In the genomic region with DNA sequence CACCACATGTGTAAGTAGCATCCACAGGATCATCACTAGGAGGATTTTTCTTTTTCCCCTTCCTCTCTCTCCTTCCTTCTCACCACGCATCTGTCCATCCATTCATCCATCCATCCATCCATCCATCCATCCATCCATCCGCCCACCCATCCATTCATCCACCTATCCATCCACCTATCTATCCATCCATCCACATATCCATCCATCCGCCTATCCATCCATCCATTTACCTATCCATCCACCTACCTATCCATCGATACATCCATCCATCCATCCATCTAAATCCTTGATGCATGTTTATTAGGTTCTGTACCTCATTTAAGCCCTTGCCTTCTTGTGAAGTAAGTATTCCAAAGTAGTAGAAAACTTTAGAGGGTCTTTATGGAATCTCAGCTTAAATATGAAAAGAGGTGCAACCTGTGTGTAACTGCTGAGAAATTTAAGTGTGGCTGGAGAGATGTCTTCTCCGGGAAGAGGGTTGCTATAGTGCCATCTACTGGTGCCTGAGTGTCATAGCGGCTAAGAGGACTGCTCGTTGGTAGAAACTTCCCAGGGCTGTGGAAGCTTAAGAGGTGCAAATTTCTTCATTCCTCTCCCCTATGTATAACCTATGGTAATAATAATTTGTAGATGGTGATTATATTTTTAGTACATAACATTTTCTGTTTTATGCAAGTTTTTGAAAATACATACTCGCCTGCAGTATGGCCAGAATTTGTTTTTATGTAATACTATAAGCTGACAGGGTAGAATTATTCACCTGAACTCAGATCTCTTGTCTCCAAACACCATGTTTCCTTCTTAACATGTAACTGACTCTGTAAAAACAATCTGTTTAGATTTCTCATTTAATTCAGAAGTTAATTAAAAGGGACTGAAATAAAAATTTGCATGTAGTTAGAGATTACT, we compare ENCODE assay signal across 8 cellular contexts. TPM values are rescaled to one million over a fixed set of nuclear protein-coding genes. Genes with fewer than 3 reads are reported as not detected.
DNase-seq lines count a peak whose midpoint lies in the region; ATAC-seq lines count a peak whose summit lies in the region.

No MANE protein-coding gene starts in this region.

- no peaks in the 10 kb centered on the region for H3K9me3 Mint-ChIP-seq in central memory CD8-positive, alpha-beta T cell
- no peaks in the 10 kb centered on the region for H3K9me3 Mint-ChIP-seq in stimulated activated effector memory CD8-positive, alpha-beta T cell treated with anti-CD3 and anti-CD28 coated beads, Interleukin-12 subunit alpha, Interleukin-12 subunit beta, amount 100 ng/mL, for 72 hours

- H3K4me1 Mint-ChIP-seq in central memory CD8-positive, alpha-beta T cell, result no peaks in the 10 kb centered on the region
- no peaks in the 10 kb centered on the region for H3K4me1 Mint-ChIP-seq in stimulated activated effector memory CD8-positive, alpha-beta T cell treated with anti-CD3 and anti-CD28 coated beads, Interleukin-12 subunit alpha, Interleukin-12 subunit beta, amount 100 ng/mL, for 72 hours

- H3K27ac Mint-ChIP-seq in central memory CD8-positive, alpha-beta T cell (ENCODE audit: low read depth), result no peak overlapping the region
- H3K27ac Mint-ChIP-seq in stimulated activated effector memory CD8-positive, alpha-beta T cell treated with anti-CD3 and anti-CD28 coated beads, Interleukin-12 subunit alpha, Interleukin-12 subunit beta, amount 100 ng/mL, for 72 hours, result no peak overlapping the region

- H3K36me3 Mint-ChIP-seq in central memory CD8-positive, alpha-beta T cell (ENCODE audit: insufficient read depth), result peaks cover 2% of the 10 kb centered on the region
- no peaks in the 10 kb centered on the region for H3K36me3 Mint-ChIP-seq in stimulated activated effector memory CD8-positive, alpha-beta T cell treated with anti-CD3 and anti-CD28 coated beads, Interleukin-12 subunit alpha, Interleukin-12 subunit beta, amount 100 ng/mL, for 72 hours

- H3K4me3 Mint-ChIP-seq in central memory CD8-positive, alpha-beta T cell, result no peak overlapping the region
- H3K4me3 Mint-ChIP-seq in stimulated activated effector memory CD8-positive, alpha-beta T cell treated with anti-CD3 and anti-CD28 coated beads, Interleukin-12 subunit alpha, Interleukin-12 subunit beta, amount 100 ng/mL, for 72 hours, result no peak overlapping the region

- ATAC-seq in central memory CD8-positive, alpha-beta T cell (replicated peaks; ENCODE audit: extremely low read depth, poor library complexity, severe bottlenecking), result peak; percentile 43
- ATAC-seq in left lobe of liver (peak; percentile 99), HG03196 (IDR thresholded peaks at IDR 0.05; ENCODE audit: unreplicated experiment) (no peak)
- ATAC-seq in stimulated activated effector memory CD8-positive, alpha-beta T cell treated with anti-CD3 and anti-CD28 coated beads, Interleukin-12 subunit alpha, Interleukin-12 subunit beta, amount 100 ng/mL, for 72 hours, result peak; percentile 55

- H3K27me3 Mint-ChIP-seq in central memory CD8-positive, alpha-beta T cell, result peaks cover 52% of the 10 kb centered on the region

- DNase-seq in stimulated activated CD4-positive, alpha-beta T cell treated with anti-CD3 and anti-CD28 coated beads, Interleukin-12 subunit alpha, Interleukin-12 subunit beta, amount 100 ng/mL, for 24 hours (ENCODE audit: low read depth in 2 of 2), result peak; percentile 5 to 14
- no peak for DNase-seq in stimulated activated CD4-positive, alpha-beta T cell treated with anti-CD3 and anti-CD28 coated beads, Interleukin-4, amount 100 ng/mL, for 1 hour
- peak; percentile 76 for DNase-seq in NCI-H1105 treated with DMSO at 0.1 percent for 48 hours (lab: John Stamatoyannopoulos, UW)
- DNase-seq in SW480 (ENCODE audit: low spot score), result peak; percentile 51
- DNase-seq in central memory CD8-positive, alpha-beta T cell (ENCODE audit: low spot score in 2 of 2), result no peak
- DNase-seq in left lobe of liver (ENCODE audit: low spot score), result no peak
- peak; percentile 11 to 36 for DNase-seq in stimulated activated effector memory CD8-positive, alpha-beta T cell treated with anti-CD3 and anti-CD28 coated beads, Interleukin-12 subunit alpha, Interleukin-12 subunit beta, amount 100 ng/mL, for 72 hours (ENCODE audit: low spot score in 2 of 2)

RNA-seq across cellular contexts. Expression of a gene that starts 46.0 kb away (rescaled TPM):
- total RNA-seq in left lobe of liver, result not detected

Comparison
In these comparisons a context has a peak if more than half of its experiments do, and no peak if none do; other contexts are left out.
1. DNase-seq: peak in stimulated activated CD4-positive, alpha-beta T cell treated with anti-CD3 and anti-CD28 coated beads, Interleukin-12 subunit alpha, Interleukin-12 subunit beta, amount 100 ng/mL, for 24 hours (2 of 2), NCI-H1105 treated with DMSO at 0.1 percent for 48 hours (single experiment), SW480 (single experiment) and stimulated activated effector memory CD8-positive, alpha-beta T cell treated with anti-CD3 and anti-CD28 coated beads, Interleukin-12 subunit alpha, Interleukin-12 subunit beta, amount 100 ng/mL, for 72 hours (2 of 2); none in stimulated activated CD4-positive, alpha-beta T cell treated with anti-CD3 and anti-CD28 coated beads, Interleukin-4, amount 100 ng/mL, for 1 hour (single experiment), central memory CD8-positive, alpha-beta T cell (0 of 2) and left lobe of liver (single experiment).